24 cellular contexts compared by ENCODE assay signal in the genomic region with DNA sequence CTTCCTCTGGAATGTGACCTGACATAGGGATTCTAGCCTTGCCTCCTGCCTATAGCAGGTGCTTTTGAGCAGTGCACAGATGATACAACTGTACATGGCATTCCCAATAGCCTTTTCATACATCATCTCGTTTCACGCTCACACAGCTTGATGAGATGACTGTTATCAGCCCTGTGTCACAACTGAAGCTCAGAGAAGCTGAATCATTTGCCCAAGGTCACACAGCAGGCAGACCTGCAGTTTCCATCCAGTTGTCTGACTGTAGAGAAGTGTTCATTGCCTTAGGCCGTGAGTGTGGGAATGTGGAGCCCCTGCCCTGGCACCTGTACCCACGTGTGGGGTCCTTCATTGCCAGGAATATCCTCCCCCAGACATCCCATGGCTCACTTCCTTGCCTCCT. TPM values are rescaled to one million over a fixed set of nuclear protein-coding genes. Genes with fewer than 3 reads are reported as not detected.
DNase-seq lines count a peak whose midpoint lies in the region; ATAC-seq, FAIRE-seq and TF ChIP-seq lines count a peak whose summit lies in the region.
"Had no signal": no experiment of that assay in that cellular context is flagged by ENCODE, and none has a peak within 500 bp of the region (broad histone marks: within the 10 kb centered on the region; RNA-seq: fewer than 3 reads in every experiment).

No MANE protein-coding gene starts in this region.

- H2AFZ ChIP-seq in Karpas-422 (ENCODE audit: low read length), result no peak overlapping the region
- H2AFZ ChIP-seq: GM23338 had no signal

- FAIRE-seq in bronchial epithelial cell (lab: Jason Lieb, UNC), result peak; percentile 64
- FAIRE-seq: GM12891 had no signal

- H3K79me2 ChIP-seq in Karpas-422 (ENCODE audit: low read length), result no peaks in the 10 kb centered on the region

- no peaks in the 10 kb centered on the region for H4K20me1 ChIP-seq in Karpas-422 (ENCODE audit: insufficient read depth, low read depth, low read length)

- ATAC-seq in GM18511 (IDR thresholded peaks at IDR 0.05; ENCODE audit: unreplicated experiment), result no peak
- ATAC-seq: GM23338, HCT116, Right ventricle myocardium inferior had no signal

- H3K4me2 ChIP-seq in Karpas-422 (ENCODE audit: low read depth, low read length, poor library complexity, severe bottlenecking), result no peak overlapping the region
- H3K4me2 ChIP-seq: GM23338 had no signal

- H3K36me3 ChIP-seq in Karpas-422 (ENCODE audit: insufficient read depth, low read length) (no peaks in the 10 kb centered on the region), bronchial epithelial cell (ENCODE audit: control insufficient read depth, insufficient read depth, low read length) (no peaks in the 10 kb centered on the region)
- H3K36me3 ChIP-seq: Peyer's patch had no signal

- DNase-seq in Karpas-422 (peak; percentile 29), bronchial epithelial cell (ENCODE audit: low read depth) (no peak), iris pigment epithelial cell (ENCODE audit: low read depth) (peak; percentile 21), KG1 (lab: John Stamatoyannopoulos, UW) (no peak), NCI-H1048 (lab: John Stamatoyannopoulos, UW) (no peak), ureter (ENCODE audit: low spot score) (no peak)
- DNase-seq: CD4-positive, CD25-positive, alpha-beta regulatory T cell; COR-L47; DMS79 treated with DMSO at 0.1 percent for 48 hours; KBM-7; NCI-H1694; NCI-H2081; NCI-H2171 treated with DMSO at 0.1 percent for 48 hours; NCI-H524 treated with DMSO at 0.1 percent for 48 hours; NCI-H82; Peyer's patch had no signal

- H3K27me3 ChIP-seq in Karpas-422 (ENCODE audit: low read length), result no peaks in the 10 kb centered on the region
- peaks cover 7% of the 10 kb centered on the region for H3K27me3 ChIP-seq in bronchial epithelial cell (ENCODE audit: control insufficient read depth, insufficient read depth, low read length)
- H3K27me3 ChIP-seq: Peyer's patch, SJSA1 had no signal

- no peaks in the 10 kb centered on the region for H3K9me3 ChIP-seq in Karpas-422 (ENCODE audit: low read length)

- no peak overlapping the region for H3K4me3 ChIP-seq in Karpas-422 (ENCODE audit: low read length)
- H3K4me3 ChIP-seq in bronchial epithelial cell (ENCODE audit: low read depth, low read length), result no peak overlapping the region
- H3K4me3 ChIP-seq: GM23338, Peyer's patch, SJSA1 had no signal

- no peak overlapping the region for H3K27ac ChIP-seq in Karpas-422 (ENCODE audit: low read length)
- H3K27ac ChIP-seq: Peyer's patch, SJSA1 had no signal

- no peak overlapping the region for H3K9ac ChIP-seq in Karpas-422 (ENCODE audit: low read length)

- no peaks in the 10 kb centered on the region for H3K9me2 ChIP-seq in Karpas-422 (replicated peaks; ENCODE audit: insufficient read depth, low read length)

- H3K4me1 ChIP-seq in Karpas-422 (ENCODE audit: low read length), result no peaks in the 10 kb centered on the region
- H3K4me1 ChIP-seq: SJSA1 had no signal

- TF ChIP-seq CTCF in bronchial epithelial cell (IDR thresholded peaks at IDR 0.05; ENCODE audit: insufficient read depth, low read length, severe bottlenecking), result no peak

RNA-seq across cellular contexts. Expression of a gene that starts 20.1 kb away (rescaled TPM):
- total RNA-seq in Karpas-422 (2014; rRNA removed; shearing (Covaris generic); ENCODE audit: low replicate concordance), result not detected in 2 replicates
- total RNA-seq in bronchial epithelial cell (not detected in 2 replicates), ureter (63.5 TPM)
- total RNA-seq: CD4-positive, CD25-positive, alpha-beta regulatory T cell; G401; OCI-LY7 had no signal

RNA-seq across cellular contexts. Expression of a gene that starts 53.5 kb away (rescaled TPM):
- not detected in 2 replicates for total RNA-seq in Karpas-422 (2014; rRNA removed; shearing (Covaris generic); ENCODE audit: low replicate concordance)
- total RNA-seq in bronchial epithelial cell (32.1 and 204 TPM in 2 replicates), ureter (33.2 TPM)
- total RNA-seq: CD4-positive, CD25-positive, alpha-beta regulatory T cell; G401; Right ventricle myocardium inferior; SJSA1 had no signal

Comparison
In these comparisons a context has a peak if more than half of its experiments do, and no peak if none do; other contexts are left out.
1. DNase-seq: peak in Karpas-422 (single experiment) and iris pigment epithelial cell (single experiment); none in bronchial epithelial cell (single experiment), KG1 (single experiment), NCI-H1048 (single experiment) and ureter (single experiment).
2. RNA of a gene that starts 20.1 kb away (total RNA-seq): 63.5 TPM in ureter (single experiment); not detected in Karpas-422 and not detected in bronchial epithelial cell; every median in the first group is over 10 times any median in the second.
3. RNA of a gene that starts 53.5 kb away (total RNA-seq): 33.2 TPM in ureter (single experiment) and 32.1 to 204 TPM in bronchial epithelial cell; not detected in Karpas-422; every median in the first group is over 10 times any median in the second.